ENCODE assay signal across 8 cellular contexts in genomic region chr9:98087420-98088354, GRCh38. TPM values are rescaled to one million over a fixed set of nuclear protein-coding genes. Genes with fewer than 3 reads are reported as not detected.
DNase-seq lines count a peak whose midpoint lies in the region; ATAC-seq and TF ChIP-seq lines count a peak whose summit lies in the region.

No MANE protein-coding gene starts in this region.

- peak; percentile 75 for DNase-seq in astrocyte of the hippocampus (ENCODE audit: low read depth, low spot score)
- peak; percentile 73 for DNase-seq in iPS-NIHi11 (ENCODE audit: low spot score)
- peak; percentile 61 for DNase-seq in stimulated activated naive B cell treated with anti-CD40 and anti-IgM and Interleukin-4, amounts not matched to agents 10 μg/mL and 1 μg/mL and 100 μg/mL, for 72 hours
- no peak for DNase-seq in NCI-H226
- DNase-seq in PC-9 = no peak
- no peak for DNase-seq in GM19238 (ENCODE audit: insufficient read length, low spot score)

- intact Hi-C loops in PC-9 (cut with micrococcal nuclease; ENCODE audit: unreplicated experiment) = no loop called here

- H3K36me3 ChIP-seq in PC-9 (ENCODE audit: low read depth) = no peaks in the 10 kb centered on the region

- H3K4me1 ChIP-seq in PC-9 (replicated peaks; ENCODE audit: insufficient read depth) = no peaks in the 10 kb centered on the region

- H3K9me2 ChIP-seq in PC-9 (ENCODE audit: insufficient read depth) = no peaks in the 10 kb centered on the region

- H3K27me3 ChIP-seq in PC-9 (ENCODE audit: insufficient read depth, low read depth) = no peaks in the 10 kb centered on the region

- H3F3A ChIP-seq in PC-9 (ENCODE audit: insufficient read depth, low read depth) = peaks cover 7% of the 10 kb centered on the region; the same call in 1 of the 2 replicates

- no peaks in the 10 kb centered on the region for H3K9me3 ChIP-seq in PC-9 (ENCODE audit: insufficient read depth, low read depth)

- BruUV-seq in PC-9 (replicated peaks; lab: Mats Ljungman, UMichigan) = no TSS peak

- H3K9me3 Mint-ChIP-seq in stimulated activated naive B cell treated with anti-CD40 and anti-IgM and Interleukin-4, amounts not matched to agents 10 μg/mL and 1 μg/mL and 100 μg/mL, for 72 hours = no peaks in the 10 kb centered on the region

- no peaks in the 10 kb centered on the region for H3K79me2 ChIP-seq in PC-9 (ENCODE audit: low read depth)

- POLR2A ChIA-PET in PC-9 (lab: Charles Lee; ENCODE audit: unreplicated experiment) = interaction anchor here (0.5 kb wide), 1 partner anchor 92 kb away, joined by 3 read pairs; no protein-coding TSS in a partner anchor

- peak overlapping the region; percentile 59 to 81 for H3K4me3 Mint-ChIP-seq in stimulated activated naive B cell treated with anti-CD40 and anti-IgM and Interleukin-4, amounts not matched to agents 10 μg/mL and 1 μg/mL and 100 μg/mL, for 72 hours

- H3K27ac Mint-ChIP-seq in stimulated activated naive B cell treated with anti-CD40 and anti-IgM and Interleukin-4, amounts not matched to agents 10 μg/mL and 1 μg/mL and 100 μg/mL, for 72 hours = peak overlapping the region; percentile 74

- no peak overlapping the region for H3K27ac ChIP-seq in PC-9

- no peak overlapping the region for H3K4me2 ChIP-seq in PC-9

- H3K27me3 Mint-ChIP-seq in stimulated activated naive B cell treated with anti-CD40 and anti-IgM and Interleukin-4, amounts not matched to agents 10 μg/mL and 1 μg/mL and 100 μg/mL, for 72 hours = no peaks in the 10 kb centered on the region

- no peak for TF ChIP-seq CTCF in PC-9 (conservative IDR thresholded peaks at IDR 0.05)

- peak; percentile 39 for ATAC-seq in HG02798 (IDR thresholded peaks at IDR 0.05; ENCODE audit: poor library complexity, unreplicated experiment)
- peak; percentile 80 to 87 for ATAC-seq in stimulated activated naive B cell treated with anti-CD40 and anti-IgM and Interleukin-4, amounts not matched to agents 10 μg/mL and 1 μg/mL and 100 μg/mL, for 72 hours (replicated peaks)
- ATAC-seq in GM18519 (IDR thresholded peaks at IDR 0.05; ENCODE audit: low FRiP score, unreplicated experiment) = no peak

- no peaks in the 10 kb centered on the region for H4K20me1 ChIP-seq in PC-9 (ENCODE audit: insufficient read depth)

- CTCF ChIA-PET in PC-9 (lab: Charles Lee) = no interaction called here

- peaks cover 21 to 34% of the 10 kb centered on the region in 2 donors for H3K36me3 Mint-ChIP-seq in stimulated activated naive B cell treated with anti-CD40 and anti-IgM and Interleukin-4, amounts not matched to agents 10 μg/mL and 1 μg/mL and 100 μg/mL, for 72 hours

- H3K4me3 ChIP-seq in PC-9 = no peak overlapping the region

- H2AFZ ChIP-seq in PC-9 = no peak overlapping the region

- peaks cover 19 to 31% of the 10 kb centered on the region in 2 donors for H3K4me1 Mint-ChIP-seq in stimulated activated naive B cell treated with anti-CD40 and anti-IgM and Interleukin-4, amounts not matched to agents 10 μg/mL and 1 μg/mL and 100 μg/mL, for 72 hours

RNA-seq across cellular contexts. Expression of gene NANS, which starts 31.2 kb away (rescaled TPM):
- total RNA-seq in PC-9 (2021) = 74.6 and 84.9 TPM in 2 replicates

RNA-seq across cellular contexts. Expression of gene TRIM14, which starts 31.3 kb away (rescaled TPM):
- 18.1 and 20.2 TPM in 2 replicates for total RNA-seq in PC-9 (2021)

Comparison
In these comparisons a context has a peak if more than half of its experiments do, and no peak if none do; other contexts are left out.
1. DNase-seq: peak in astrocyte of the hippocampus (single experiment), iPS-NIHi11 (single experiment) and stimulated activated naive B cell treated with anti-CD40 and anti-IgM and Interleukin-4, amounts not matched to agents 10 μg/mL and 1 μg/mL and 100 μg/mL, for 72 hours (single experiment); none in NCI-H226 (single experiment), PC-9 (0 of 2) and GM19238 (single experiment).